1 cellular context compared by ENCODE assay signal in genomic region chr1:45365051-45365450, GRCh38.
TF ChIP-seq lines count a peak whose summit lies in the region.

No MANE protein-coding gene starts in this region.

TF ChIP-seq in GM23338, 12 proteins besides CTCF, POLR2A, EP300 and RAD21 (continued from another document):
- no peak for TF ChIP-seq ZNF462 (CRISPR knock-in tag; IDR thresholded peaks at IDR 0.05)
- no peak for TF ChIP-seq REST (IDR thresholded peaks at IDR 0.05; ENCODE audit: unreplicated experiment)
- TF ChIP-seq EZH2 (IDR thresholded peaks at IDR 0.05; ENCODE audit: low read depth, unreplicated experiment), result no peak
